In genomic region chr21:31713115-31713514, GRCh38 we compare ENCODE assay signal across 22 cellular contexts.
"Had no signal": no experiment of that assay in that cellular context is flagged by ENCODE, and none has a peak within 500 bp of the region (broad histone marks: within the 10 kb centered on the region; RNA-seq: fewer than 3 reads in every experiment).

No MANE protein-coding gene starts in this region.

- FAIRE-seq: colon, endothelial cell of umbilical vein, kidney, small intestine had no signal

- H3K27me3 Mint-ChIP-seq: dendritic cell treated with granulocyte-macrophage colony-stimulating factor and Interleukin-4, amounts not matched to agents 40 ng/mL and 50 ng/mL, for 4 days; effector memory CD8-positive, alpha-beta T cell had no signal

- H3K27me3 ChIP-seq: foreskin keratinocyte, right atrium auricular region, suprapubic skin, thyroid gland, upper lobe of left lung, vagina had no signal

- H3K9me3 ChIP-seq: right atrium auricular region, suprapubic skin, thyroid gland, upper lobe of left lung, vagina had no signal

- H3K27ac Mint-ChIP-seq: dendritic cell treated with granulocyte-macrophage colony-stimulating factor and Interleukin-4, amounts not matched to agents 40 ng/mL and 50 ng/mL, for 4 days; nephron progenitor cell had no signal

- H3K27ac ChIP-seq: foreskin keratinocyte, right atrium auricular region, suprapubic skin, thyroid gland, upper lobe of left lung, vagina had no signal

- H3K4me3 ChIP-seq: lung, right atrium auricular region, suprapubic skin, thyroid gland, upper lobe of left lung, vagina had no signal

- ATAC-seq: effector memory CD8-positive, alpha-beta T cell; foreskin keratinocyte; left ventricle myocardium superior had no signal

- DNase-seq: effector memory CD8-positive, alpha-beta T cell; erythroblast; foreskin keratinocyte; kidney; left cardiac atrium; left ventricle myocardium superior; mesenchymal stem cell; midbrain; nephron progenitor cell; posterior cingulate gyrus; small intestine; stimulated activated CD4-positive, alpha-beta T cell treated with anti-CD3 and anti-CD28 coated beads, Interleukin-2, amount 100 ng/mL, for 48 hours; stimulated activated naive CD8-positive, alpha-beta T cell treated with anti-CD3 and anti-CD28 coated beads, Interleukin-15, Interleukin-2, amounts not matched to agents 100 U/mL and 50 U/mL, for 24 hours; thyroid gland; upper lobe of left lung had no signal

- H3K4me3 Mint-ChIP-seq: dendritic cell treated with granulocyte-macrophage colony-stimulating factor and Interleukin-4, amounts not matched to agents 40 ng/mL and 50 ng/mL, for 4 days; nephron progenitor cell had no signal

- H3K9me3 Mint-ChIP-seq: dendritic cell treated with granulocyte-macrophage colony-stimulating factor and Interleukin-4, amounts not matched to agents 40 ng/mL and 50 ng/mL, for 4 days; effector memory CD8-positive, alpha-beta T cell had no signal

- H3K36me3 ChIP-seq: right atrium auricular region, suprapubic skin, thyroid gland, upper lobe of left lung, vagina had no signal
